ENCODE assay signal across 32 cellular contexts in the genomic region with DNA sequence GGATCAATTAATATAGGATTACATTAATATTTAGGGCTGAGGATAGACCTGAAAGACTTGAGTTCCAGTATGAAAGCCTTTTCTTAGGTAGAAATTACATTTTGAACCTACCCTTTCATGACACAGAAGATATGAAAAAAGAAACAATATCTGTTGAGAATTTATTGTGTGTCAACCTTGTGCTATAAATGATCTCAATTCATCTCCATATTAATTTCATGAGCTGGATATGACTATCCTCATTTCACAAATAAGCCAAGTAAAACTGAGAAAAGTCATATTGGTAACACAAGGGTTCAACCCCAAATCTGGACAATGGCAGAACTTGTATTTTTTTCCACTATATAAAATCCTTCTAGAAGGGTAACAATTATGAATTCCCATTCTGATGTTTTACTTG.
"Had no signal": no experiment of that assay in that cellular context is flagged by ENCODE, and none has a peak within 500 bp of the region (broad histone marks: within the 10 kb centered on the region; RNA-seq: fewer than 3 reads in every experiment).

No MANE protein-coding gene starts in this region.

- ATAC-seq: activated CD8-positive, alpha-beta T cell treated with anti-CD3 and anti-CD28 coated beads for 36 hours; activated naive CD8-positive, alpha-beta T cell treated with anti-CD3 and anti-CD28 coated beads, Interleukin-2, amount 50 U/mL, for 24 hours had no signal

- H3K4me1 Mint-ChIP-seq: activated B cell treated with CpG ODN at 0.5 μM for 24 hours; activated CD4-positive, alpha-beta T cell treated with anti-CD3 and anti-CD28 coated beads, Interleukin-2, amount 10 ng/mL, durations not matched to agents 7 days and 5 days; activated naive CD8-positive, alpha-beta T cell treated with anti-CD3 and anti-CD28 coated beads, Interleukin-2, amount 10 ng/mL, durations not matched to agents 7 days and 5 days; activated naive CD8-positive, alpha-beta T cell treated with anti-CD3 and anti-CD28 coated beads, Interleukin-2, amount 50 U/mL, for 24 hours; brain; central memory CD8-positive, alpha-beta T cell had no signal

- H3K27me3 Mint-ChIP-seq: activated B cell treated with CpG ODN at 0.5 μM for 24 hours; activated CD4-positive, alpha-beta memory T cell treated with anti-CD3 and anti-CD28 coated beads for 36 hours; activated CD8-positive, alpha-beta T cell treated with anti-CD3 and anti-CD28 coated beads for 36 hours; activated naive CD8-positive, alpha-beta T cell; activated naive CD8-positive, alpha-beta T cell treated with anti-CD3 and anti-CD28 coated beads, Interleukin-2, amount 10 ng/mL, durations not matched to agents 7 days and 5 days; activated naive CD8-positive, alpha-beta T cell treated with anti-CD3 and anti-CD28 coated beads, Interleukin-2, amount 50 U/mL, for 24 hours; brain; central memory CD8-positive, alpha-beta T cell had no signal

- H3K27ac ChIP-seq: ascending aorta, cardiac muscle cell, VCaP had no signal

- FAIRE-seq: bronchial epithelial cell, TTC549 had no signal

- H3K4me1 ChIP-seq: ascending aorta had no signal

- H3K4me3 Mint-ChIP-seq: activated B cell treated with CpG ODN at 0.5 μM for 24 hours; activated CD4-positive, alpha-beta memory T cell treated with anti-CD3 and anti-CD28 coated beads for 36 hours; activated CD4-positive, alpha-beta T cell treated with anti-CD3 and anti-CD28 coated beads, Interleukin-2, amount 10 ng/mL, durations not matched to agents 7 days and 5 days; activated CD8-positive, alpha-beta T cell treated with anti-CD3 and anti-CD28 coated beads for 36 hours; activated naive CD8-positive, alpha-beta T cell; activated naive CD8-positive, alpha-beta T cell treated with anti-CD3 and anti-CD28 coated beads, Interleukin-2, amount 10 ng/mL, durations not matched to agents 7 days and 5 days; activated naive CD8-positive, alpha-beta T cell treated with anti-CD3 and anti-CD28 coated beads, Interleukin-2, amount 50 U/mL, for 24 hours; activated T-helper 1 cell treated with anti-CD3 and anti-CD28 coated beads, Interleukin-12 subunit alpha, Interleukin-12 subunit beta, Interleukin-2, Interleukin-4 antibody, amounts not matched to agents 30 ng/mL and 10 ng/mL and 1 ng/mL, durations not matched to agents 14 hours and 24 hours and 36 hours; brain; central memory CD8-positive, alpha-beta T cell; T-helper 1 cell treated with Interleukin-12 subunit alpha and Interleukin-12 subunit beta and Interleukin-4 antibody, amounts not matched to agents 30 μg/mL and 1 μg/mL, for 36 hours; T-helper 2 cell treated with Interferon-gamma antibody and Interleukin-4, amounts not matched to agents 5 μg/mL and 100 μg/mL, for 36 hours had no signal

- H3K27ac Mint-ChIP-seq: activated B cell treated with CpG ODN at 0.5 μM for 24 hours; activated CD4-positive, alpha-beta memory T cell treated with anti-CD3 and anti-CD28 coated beads for 36 hours; activated CD4-positive, alpha-beta T cell treated with anti-CD3 and anti-CD28 coated beads, Interleukin-2, amount 10 ng/mL, durations not matched to agents 7 days and 5 days; activated CD8-positive, alpha-beta T cell treated with anti-CD3 and anti-CD28 coated beads for 36 hours; activated naive CD8-positive, alpha-beta T cell; activated naive CD8-positive, alpha-beta T cell treated with anti-CD3 and anti-CD28 coated beads, Interleukin-2, amount 10 ng/mL, durations not matched to agents 7 days and 5 days; activated naive CD8-positive, alpha-beta T cell treated with anti-CD3 and anti-CD28 coated beads, Interleukin-2, amount 50 U/mL, for 24 hours; activated T-helper 2 cell treated with anti-CD3 and anti-CD28 coated beads, Interferon-gamma antibody, Interleukin-2, Interleukin-4, amounts not matched to agents 10 μg/mL and 5 μg/mL and 100 μg/mL, durations not matched to agents 14 hours and 24 hours and 36 hours; T-helper 1 cell treated with Interleukin-12 subunit alpha and Interleukin-12 subunit beta and Interleukin-4 antibody, amounts not matched to agents 30 μg/mL and 1 μg/mL, for 36 hours; T-helper 2 cell treated with Interferon-gamma antibody and Interleukin-4, amounts not matched to agents 5 μg/mL and 100 μg/mL, for 36 hours had no signal

- H3K4me3 ChIP-seq: ascending aorta, cardiac muscle cell had no signal

- H3K27me3 ChIP-seq: ascending aorta, cardiac muscle cell had no signal

- DNase-seq: activated B cell treated with CpG ODN at 0.5 μM for 24 hours; activated CD4-positive, alpha-beta memory T cell treated with anti-CD3 and anti-CD28 coated beads for 36 hours; activated CD4-positive, alpha-beta T cell treated with anti-CD3 and anti-CD28 coated beads for 48 hours; activated CD4-positive, alpha-beta T cell treated with anti-CD3 and anti-CD28 coated beads, Interleukin-2, amount 10 ng/mL, durations not matched to agents 7 days and 5 days; activated CD4-positive, CD25-positive, alpha-beta regulatory T cell treated with anti-CD3 and anti-CD28 coated beads, Interleukin-2, amount 50 U/mL, for 72 hours; activated CD8-positive, alpha-beta memory T cell treated with anti-CD3 and anti-CD28 coated beads, Interleukin-2, amount 50 U/mL, for 4 hours; activated CD8-positive, alpha-beta T cell treated with anti-CD3 and anti-CD28 coated beads for 36 hours; activated effector memory CD4-positive, alpha-beta T cell treated with Interleukin-2 at 50 U/mL for 16 hours; activated gamma-delta T cell; activated naive CD4-positive, alpha-beta T cell treated with anti-CD3 and anti-CD28 coated beads, Interleukin-2, amount 50 U/mL, for 16 hours; activated naive CD4-positive, alpha-beta T cell treated with Interleukin-2 at 50 U/mL for 16 hours; activated naive CD8-positive, alpha-beta T cell treated with anti-CD3 and anti-CD28 coated beads, Interleukin-2, amount 10 ng/mL, durations not matched to agents 7 days and 5 days; activated naive CD8-positive, alpha-beta T cell treated with anti-CD3 and anti-CD28 coated beads, Interleukin-2, amount 50 U/mL, for 24 hours; amygdala; anterior cingulate cortex; cerebellar nuclear complex; SW 1271; T-helper 1 cell; T-helper 2 cell; T-helper 9 cell had no signal
